In genomic region chr17:6872941-6873340, GRCh38 we compare ENCODE assay signal across 18 cellular contexts. TPM values are rescaled to one million over a fixed set of nuclear protein-coding genes. Genes with fewer than 3 reads are reported as not detected.
DNase-seq lines count a peak whose midpoint lies in the region; ATAC-seq and TF ChIP-seq lines count a peak whose summit lies in the region.
"Had no signal": no experiment of that assay in that cellular context is flagged by ENCODE, and none has a peak within 500 bp of the region (broad histone marks: within the 10 kb centered on the region; RNA-seq: fewer than 3 reads in every experiment).

No MANE protein-coding gene starts in this region.

- POLR2A ChIA-PET in MCF 10A (lab: Yijun Ruan, JAX): interaction anchor here (1.3 to 2.1 kb wide), 5 partner anchors 18 to 54 kb away, joined by 3 to 11 read pairs (median 4); no protein-coding TSS in a partner anchor

- DNase-seq in MCF 10A (ENCODE audit: unreplicated experiment): no peak
- DNase-seq in breast epithelium (ENCODE audit: low spot score in 2 of 2): no peak
- no peak for DNase-seq in RWPE2 (ENCODE audit: low spot score)
- DNase-seq in epithelial cell of prostate (ENCODE audit: low read depth, low spot score): no peak
- DNase-seq in nephron progenitor cell: no peak
- no peak for DNase-seq in caudate nucleus (lab: John Stamatoyannopoulos, UW)
- DNase-seq in GM19238 (ENCODE audit: insufficient read length, low spot score): no peak
- DNase-seq in H7: no peak
- DNase-seq: Calu3; CD8-positive, alpha-beta T cell; DMS79 treated with DMSO at 0.1 percent for 48 hours; GOT3 had no signal

- H3K4me1 Mint-ChIP-seq in MCF 10A (ENCODE audit: insufficient read depth, unreplicated experiment) (peaks cover 26% of the 10 kb centered on the region), nephron progenitor cell (peaks cover 6% of the 10 kb centered on the region)

- no TSS peak for BruUV-seq in MCF 10A (replicated peaks; lab: Mats Ljungman, UMichigan)

- no peak for TF ChIP-seq POLR2A in breast epithelium (IDR thresholded peaks at IDR 0.05)

- H3K27ac Mint-ChIP-seq in MCF 10A (ENCODE audit: low read depth, unreplicated experiment): peak overlapping the region; percentile 63
- peak overlapping the region; percentile 3 for H3K27ac Mint-ChIP-seq in nephron progenitor cell
- H3K27ac Mint-ChIP-seq: CD8-positive, alpha-beta T cell had no signal

- H3K36me3 ChIP-seq in breast epithelium (no peaks in the 10 kb centered on the region), RWPE2 (ENCODE audit: low read depth) (no peaks in the 10 kb centered on the region), H7 (replicated peaks; ENCODE audit: control insufficient read depth, insufficient read depth, low read length) (no peaks in the 10 kb centered on the region)
- H3K36me3 ChIP-seq: BLaER1 treated with 17β-estradiol and CSF1 and Interleukin-3, amounts not matched to agents 10 nM and 100 nM; HAP-1 had no signal

- H3K9me3 Mint-ChIP-seq in MCF 10A (ENCODE audit: unreplicated experiment) (no peaks in the 10 kb centered on the region), nephron progenitor cell (no peaks in the 10 kb centered on the region)
- H3K9me3 Mint-ChIP-seq: CD8-positive, alpha-beta T cell had no signal

- no peak overlapping the region for H3K4me3 ChIP-seq in breast epithelium
- H3K4me3 ChIP-seq in RWPE2 (ENCODE audit: severe bottlenecking): no peak overlapping the region
- H3K4me3 ChIP-seq in H7 (ENCODE audit: insufficient read depth, low read depth, low read length): no peak overlapping the region
- H3K4me3 ChIP-seq: BLaER1 treated with 17β-estradiol and CSF1 and Interleukin-3, amounts not matched to agents 10 nM and 100 nM; HAP-1 had no signal

- H3K27me3 Mint-ChIP-seq in MCF 10A (ENCODE audit: insufficient read depth, unreplicated experiment) (no peaks in the 10 kb centered on the region), nephron progenitor cell (ENCODE audit: low read depth, poor library complexity) (no peaks in the 10 kb centered on the region)

- H3K27me3 ChIP-seq in breast epithelium (no peaks in the 10 kb centered on the region), RWPE2 (ENCODE audit: insufficient read depth, poor library complexity, severe bottlenecking) (no peaks in the 10 kb centered on the region), H7 (ENCODE audit: control insufficient read depth, insufficient read depth, low read length) (no peaks in the 10 kb centered on the region)
- H3K27me3 ChIP-seq: BLaER1 treated with 17β-estradiol and CSF1 and Interleukin-3, amounts not matched to agents 10 nM and 100 nM had no signal

- H3K4me1 ChIP-seq in breast epithelium (no peaks in the 10 kb centered on the region), RWPE2 (ENCODE audit: insufficient read depth, poor library complexity, severe bottlenecking) (peaks cover 35% of the 10 kb centered on the region)
- H3K4me1 ChIP-seq: BLaER1 treated with 17β-estradiol and CSF1 and Interleukin-3, amounts not matched to agents 10 nM and 100 nM; HAP-1 had no signal

- CTCF ChIA-PET in MCF 10A (lab: Yijun Ruan, JAX): interaction anchor here (0.6 kb wide), 1 partner anchor 50 kb away, joined by 3 read pairs; no protein-coding TSS in a partner anchor

- H3K27ac ChIP-seq in breast epithelium (no peak overlapping the region), RWPE2 (ENCODE audit: poor library complexity, severe bottlenecking) (peak overlapping the region; percentile 76), epithelial cell of prostate (peak overlapping the region; percentile 76), caudate nucleus (ENCODE audit: low read depth, low read length) (no peak overlapping the region)
- H3K27ac ChIP-seq: 22Rv1; BLaER1 treated with 17β-estradiol and CSF1 and Interleukin-3, amounts not matched to agents 10 nM and 100 nM; HL-60 had no signal

- ATAC-seq in RWPE2 (ENCODE audit: low read depth): no peak
- ATAC-seq: CD8-positive, alpha-beta T cell had no signal

- H3K36me3 Mint-ChIP-seq in MCF 10A (ENCODE audit: insufficient read depth, unreplicated experiment) (peaks cover 11% of the 10 kb centered on the region), nephron progenitor cell (ENCODE audit: low read depth) (no peaks in the 10 kb centered on the region)
- H3K36me3 Mint-ChIP-seq: CD8-positive, alpha-beta T cell had no signal

- H3K4me3 Mint-ChIP-seq in MCF 10A (ENCODE audit: unreplicated experiment) (no peak overlapping the region), nephron progenitor cell (no peak overlapping the region)
- H3K4me3 Mint-ChIP-seq: CD8-positive, alpha-beta T cell had no signal

- TF ChIP-seq CTCF in MCF 10A (IDR thresholded peaks at IDR 0.05; ENCODE audit: unreplicated experiment) (no peak), breast epithelium (IDR thresholded peaks at IDR 0.05) (no peak), RWPE2 (IDR thresholded peaks at IDR 0.05; ENCODE audit: poor library complexity, severe bottlenecking) (no peak), nephron progenitor cell (IDR thresholded peaks at IDR 0.05) (no peak)

- H3K9me3 ChIP-seq in breast epithelium (no peaks in the 10 kb centered on the region), RWPE2 (ENCODE audit: severe bottlenecking) (no peaks in the 10 kb centered on the region)
- H3K9me3 ChIP-seq: BLaER1 treated with 17β-estradiol and CSF1 and Interleukin-3, amounts not matched to agents 10 nM and 100 nM; HAP-1 had no signal

- intact Hi-C loops in MCF 10A (cut with micrococcal nuclease) (loop anchor here (1.0 kb wide), 1 partner anchor 34 kb away; no protein-coding TSS in a partner anchor), breast epithelium (cut with DNase I; ENCODE audit: low total_unique reads) (no loop called here)

RNA-seq across cellular contexts. Expression of gene TEKT1, which starts 41.4 kb away (rescaled TPM):
- 0.27 TPM in 1 of 2 replicates, not detected in the other for total RNA-seq in MCF 10A (2022)
- total RNA-seq in breast epithelium: not detected
- not detected in 2 replicates for total RNA-seq in H7 (2014; rRNA removed; shearing (Covaris generic))
- total RNA-seq: A673; Calu3; CD8-positive, alpha-beta T cell; HT1080 had no signal

Comparison
In these comparisons a context has a peak if more than half of its experiments do, and no peak if none do; other contexts are left out.
1. H3K27ac ChIP-seq: peak in RWPE2 (single experiment) and epithelial cell of prostate (single experiment); none in breast epithelium (0 of 2) and caudate nucleus (single experiment).